Comparison of ENCODE assay signal across 1 cellular context in the genomic region with DNA sequence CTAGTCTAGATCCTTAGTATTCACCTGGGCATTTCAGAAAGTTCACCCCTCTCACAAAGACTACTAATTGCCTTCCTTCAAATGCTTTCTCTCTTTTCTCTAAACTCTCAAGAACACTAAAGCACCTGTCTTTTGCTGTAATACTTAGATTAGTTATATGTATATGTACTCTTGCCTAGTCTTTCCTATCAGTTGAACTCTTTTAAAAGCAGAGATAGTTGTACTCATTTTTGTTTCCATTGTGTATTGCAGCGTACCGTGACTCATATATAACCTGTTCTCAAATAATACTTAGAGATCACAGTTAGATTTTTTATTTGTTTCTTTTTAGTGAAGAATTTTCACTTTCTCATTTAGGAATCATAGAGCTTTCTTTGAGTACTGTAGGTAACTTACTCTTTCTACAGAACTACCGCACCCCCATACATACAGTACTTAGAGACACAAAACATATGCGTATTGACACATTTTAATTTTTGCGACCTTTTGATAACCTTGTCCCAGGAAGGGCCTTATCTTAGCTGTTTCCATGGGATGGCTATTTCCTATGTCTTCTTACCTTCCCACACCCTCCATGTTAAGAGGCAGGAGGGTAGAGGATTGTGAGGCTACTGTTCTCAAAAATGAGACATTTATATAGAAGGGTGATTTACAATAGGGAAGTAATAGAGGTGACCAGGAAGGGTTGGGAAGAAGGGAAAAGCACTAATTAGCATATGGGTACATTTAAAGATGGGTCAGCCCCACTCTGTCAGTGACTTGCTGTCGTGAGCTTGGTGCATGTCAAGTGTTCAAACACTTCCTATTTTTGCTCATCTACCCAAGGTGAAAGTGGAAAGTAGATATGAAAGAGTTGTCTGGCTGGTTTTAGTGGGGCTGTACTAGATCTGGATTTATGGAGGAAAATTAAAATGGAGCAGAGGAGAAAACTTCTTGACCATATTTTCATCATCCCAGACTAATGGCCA.
TF ChIP-seq lines count a peak whose summit lies in the region.

No MANE protein-coding gene starts in this region.

TF ChIP-seq in GM23338, 12 proteins besides CTCF, POLR2A, EP300 and RAD21 (continued from another document):
- TF ChIP-seq, protein P1, sequence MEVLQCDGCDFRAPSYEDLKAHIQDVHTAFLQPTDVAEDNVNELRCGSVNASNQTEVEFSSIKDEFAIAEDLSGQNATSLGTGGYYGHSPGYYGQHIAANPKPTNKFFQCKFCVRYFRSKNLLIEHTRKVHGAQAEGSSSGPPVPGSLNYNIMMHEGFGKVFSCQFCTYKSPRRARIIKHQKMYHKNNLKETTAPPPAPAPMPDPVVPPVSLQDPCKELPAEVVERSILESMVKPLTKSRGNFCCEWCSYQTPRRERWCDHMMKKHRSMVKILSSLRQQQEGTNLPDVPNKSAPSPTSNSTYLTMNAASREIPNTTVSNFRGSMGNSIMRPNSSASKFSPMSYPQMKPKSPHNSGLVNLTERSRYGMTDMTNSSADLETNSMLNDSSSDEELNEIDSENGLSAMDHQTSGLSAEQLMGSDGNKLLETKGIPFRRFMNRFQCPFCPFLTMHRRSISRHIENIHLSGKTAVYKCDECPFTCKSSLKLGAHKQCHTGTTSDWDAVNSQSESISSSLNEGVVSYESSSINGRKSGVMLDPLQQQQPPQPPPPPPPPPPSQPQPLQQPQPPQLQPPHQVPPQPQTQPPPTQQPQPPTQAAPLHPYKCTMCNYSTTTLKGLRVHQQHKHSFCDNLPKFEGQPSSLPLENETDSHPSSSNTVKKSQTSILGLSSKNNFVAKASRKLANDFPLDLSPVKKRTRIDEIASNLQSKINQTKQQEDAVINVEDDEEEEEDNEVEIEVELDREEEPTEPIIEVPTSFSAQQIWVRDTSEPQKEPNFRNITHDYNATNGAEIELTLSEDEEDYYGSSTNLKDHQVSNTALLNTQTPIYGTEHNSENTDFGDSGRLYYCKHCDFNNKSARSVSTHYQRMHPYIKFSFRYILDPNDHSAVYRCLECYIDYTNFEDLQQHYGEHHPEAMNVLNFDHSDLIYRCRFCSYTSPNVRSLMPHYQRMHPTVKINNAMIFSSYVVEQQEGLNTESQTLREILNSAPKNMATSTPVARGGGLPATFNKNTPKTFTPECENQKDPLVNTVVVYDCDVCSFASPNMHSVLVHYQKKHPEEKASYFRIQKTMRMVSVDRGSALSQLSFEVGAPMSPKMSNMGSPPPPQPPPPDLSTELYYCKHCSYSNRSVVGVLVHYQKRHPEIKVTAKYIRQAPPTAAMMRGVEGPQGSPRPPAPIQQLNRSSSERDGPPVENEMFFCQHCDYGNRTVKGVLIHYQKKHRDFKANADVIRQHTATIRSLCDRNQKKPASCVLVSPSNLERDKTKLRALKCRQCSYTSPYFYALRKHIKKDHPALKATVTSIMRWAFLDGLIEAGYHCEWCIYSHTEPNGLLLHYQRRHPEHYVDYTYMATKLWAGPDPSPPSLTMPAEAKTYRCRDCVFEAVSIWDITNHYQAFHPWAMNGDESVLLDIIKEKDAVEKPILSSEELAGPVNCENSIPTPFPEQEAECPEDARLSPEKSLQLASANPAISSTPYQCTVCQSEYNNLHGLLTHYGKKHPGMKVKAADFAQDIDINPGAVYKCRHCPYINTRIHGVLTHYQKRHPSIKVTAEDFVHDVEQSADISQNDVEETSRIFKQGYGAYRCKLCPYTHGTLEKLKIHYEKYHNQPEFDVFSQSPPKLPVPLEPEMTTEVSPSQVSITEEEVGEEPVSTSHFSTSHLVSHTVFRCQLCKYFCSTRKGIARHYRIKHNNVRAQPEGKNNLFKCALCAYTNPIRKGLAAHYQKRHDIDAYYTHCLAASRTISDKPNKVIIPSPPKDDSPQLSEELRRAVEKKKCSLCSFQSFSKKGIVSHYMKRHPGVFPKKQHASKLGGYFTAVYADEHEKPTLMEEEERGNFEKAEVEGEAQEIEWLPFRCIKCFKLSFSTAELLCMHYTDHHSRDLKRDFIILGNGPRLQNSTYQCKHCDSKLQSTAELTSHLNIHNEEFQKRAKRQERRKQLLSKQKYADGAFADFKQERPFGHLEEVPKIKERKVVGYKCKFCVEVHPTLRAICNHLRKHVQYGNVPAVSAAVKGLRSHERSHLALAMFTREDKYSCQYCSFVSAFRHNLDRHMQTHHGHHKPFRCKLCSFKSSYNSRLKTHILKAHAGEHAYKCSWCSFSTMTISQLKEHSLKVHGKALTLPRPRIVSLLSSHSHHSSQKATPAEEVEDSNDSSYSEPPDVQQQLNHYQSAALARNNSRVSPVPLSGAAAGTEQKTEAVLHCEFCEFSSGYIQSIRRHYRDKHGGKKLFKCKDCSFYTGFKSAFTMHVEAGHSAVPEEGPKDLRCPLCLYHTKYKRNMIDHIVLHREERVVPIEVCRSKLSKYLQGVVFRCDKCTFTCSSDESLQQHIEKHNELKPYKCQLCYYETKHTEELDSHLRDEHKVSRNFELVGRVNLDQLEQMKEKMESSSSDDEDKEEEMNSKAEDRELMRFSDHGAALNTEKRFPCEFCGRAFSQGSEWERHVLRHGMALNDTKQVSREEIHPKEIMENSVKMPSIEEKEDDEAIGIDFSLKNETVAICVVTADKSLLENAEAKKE (CRISPR knock-in tag; IDR thresholded peaks at IDR 0.05), result no peak
- no peak for TF ChIP-seq EZH2 (IDR thresholded peaks at IDR 0.05; ENCODE audit: low read depth, unreplicated experiment)
- no peak for TF ChIP-seq STAT1 (IDR thresholded peaks at IDR 0.05; ENCODE audit: unreplicated experiment)
- TF ChIP-seq, protein P2, sequence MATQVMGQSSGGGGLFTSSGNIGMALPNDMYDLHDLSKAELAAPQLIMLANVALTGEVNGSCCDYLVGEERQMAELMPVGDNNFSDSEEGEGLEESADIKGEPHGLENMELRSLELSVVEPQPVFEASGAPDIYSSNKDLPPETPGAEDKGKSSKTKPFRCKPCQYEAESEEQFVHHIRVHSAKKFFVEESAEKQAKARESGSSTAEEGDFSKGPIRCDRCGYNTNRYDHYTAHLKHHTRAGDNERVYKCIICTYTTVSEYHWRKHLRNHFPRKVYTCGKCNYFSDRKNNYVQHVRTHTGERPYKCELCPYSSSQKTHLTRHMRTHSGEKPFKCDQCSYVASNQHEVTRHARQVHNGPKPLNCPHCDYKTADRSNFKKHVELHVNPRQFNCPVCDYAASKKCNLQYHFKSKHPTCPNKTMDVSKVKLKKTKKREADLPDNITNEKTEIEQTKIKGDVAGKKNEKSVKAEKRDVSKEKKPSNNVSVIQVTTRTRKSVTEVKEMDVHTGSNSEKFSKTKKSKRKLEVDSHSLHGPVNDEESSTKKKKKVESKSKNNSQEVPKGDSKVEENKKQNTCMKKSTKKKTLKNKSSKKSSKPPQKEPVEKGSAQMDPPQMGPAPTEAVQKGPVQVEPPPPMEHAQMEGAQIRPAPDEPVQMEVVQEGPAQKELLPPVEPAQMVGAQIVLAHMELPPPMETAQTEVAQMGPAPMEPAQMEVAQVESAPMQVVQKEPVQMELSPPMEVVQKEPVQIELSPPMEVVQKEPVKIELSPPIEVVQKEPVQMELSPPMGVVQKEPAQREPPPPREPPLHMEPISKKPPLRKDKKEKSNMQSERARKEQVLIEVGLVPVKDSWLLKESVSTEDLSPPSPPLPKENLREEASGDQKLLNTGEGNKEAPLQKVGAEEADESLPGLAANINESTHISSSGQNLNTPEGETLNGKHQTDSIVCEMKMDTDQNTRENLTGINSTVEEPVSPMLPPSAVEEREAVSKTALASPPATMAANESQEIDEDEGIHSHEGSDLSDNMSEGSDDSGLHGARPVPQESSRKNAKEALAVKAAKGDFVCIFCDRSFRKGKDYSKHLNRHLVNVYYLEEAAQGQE (IDR thresholded peaks at IDR 0.05; ENCODE audit: unreplicated experiment), result no peak
- no peak for TF ChIP-seq ZNF114 (CRISPR knock-in tag; IDR thresholded peaks at IDR 0.05)
- TF ChIP-seq ZNF331 (CRISPR knock-in tag; IDR thresholded peaks at IDR 0.05; ENCODE audit: low read depth), result no peak
